ENCODE assay signal across 12 cellular contexts in genomic region chr1:214658785-214659184, GRCh38. TPM values are rescaled to one million over a fixed set of nuclear protein-coding genes. Genes with fewer than 3 reads are reported as not detected.
DNase-seq lines count a peak whose midpoint lies in the region; ATAC-seq, FAIRE-seq and TF ChIP-seq lines count a peak whose summit lies in the region.
"Had no signal": no experiment of that assay in that cellular context is flagged by ENCODE, and none has a peak within 500 bp of the region (broad histone marks: within the 10 kb centered on the region; RNA-seq: fewer than 3 reads in every experiment).

No MANE protein-coding gene starts in this region.

- H4K8ac ChIP-seq in mesenchymal stem cell (ENCODE audit: low read length) = peak overlapping the region; percentile 54
- H4K8ac ChIP-seq in neuronal stem cell (ENCODE audit: low read depth, low read length) = no peak overlapping the region

- no peak overlapping the region for H2BK120ac ChIP-seq in mesenchymal stem cell (ENCODE audit: low read depth, low read length)
- no peak overlapping the region for H2BK120ac ChIP-seq in neuronal stem cell (ENCODE audit: low read depth, low read length)

- H3K23ac ChIP-seq in mesenchymal stem cell (ENCODE audit: low read length in 2 of 2) = no peak overlapping the region
- H3K23ac ChIP-seq in neuronal stem cell (ENCODE audit: low read depth, low read length, poor library complexity) = no peak overlapping the region

- H3K36me3 ChIP-seq in Loucy (ENCODE audit: insufficient read depth, low read length) = peaks cover 98% of the 10 kb centered on the region
- H3K36me3 ChIP-seq in bronchial epithelial cell (ENCODE audit: control insufficient read depth, insufficient read depth, low read length) = no peaks in the 10 kb centered on the region
- peaks cover 0 to 16% of the 10 kb centered on the region in 2 experiments for H3K36me3 ChIP-seq in mesenchymal stem cell (ENCODE audit: control insufficient read depth in 1 of 2, insufficient read depth in 2 of 2, low read depth in 1 of 2, low read length in 2 of 2)
- peaks cover 0 to 35% of the 10 kb centered on the region in 2 donors for H3K36me3 ChIP-seq in left lung
- peaks cover 49 to 100% of the 10 kb centered on the region in 2 donors for H3K36me3 ChIP-seq in neuronal stem cell (replicated peaks in 1 of 2; ENCODE audit: control insufficient read depth in 2 of 2, insufficient read depth in 2 of 2, low read length in 2 of 2)

- ATAC-seq in left lung (no peak), GM18498 (IDR thresholded peaks at IDR 0.05; ENCODE audit: unreplicated experiment) (no peak)
- ATAC-seq: stimulated activated naive CD8-positive, alpha-beta T cell treated with anti-CD3 and anti-CD28 coated beads, Interleukin-15, Interleukin-2, amounts not matched to agents 100 U/mL and 50 U/mL, for 24 hours had no signal

- no peak overlapping the region for H3K9ac ChIP-seq in Loucy (ENCODE audit: low read depth, low read length, poor library complexity, severe bottlenecking)
- no peak overlapping the region for H3K9ac ChIP-seq in mesenchymal stem cell (ENCODE audit: low read length)
- H3K9ac ChIP-seq in neuronal stem cell (ENCODE audit: low read depth, low read length, poor library complexity) = no peak overlapping the region
- H3K9ac ChIP-seq: parathyroid adenoma had no signal

- H4K91ac ChIP-seq in mesenchymal stem cell (ENCODE audit: low read length) = no peak overlapping the region
- no peak overlapping the region for H4K91ac ChIP-seq in neuronal stem cell (ENCODE audit: low read depth, low read length, poor library complexity)

- H2AFZ ChIP-seq in Loucy (ENCODE audit: low read length) (no peak overlapping the region), mesenchymal stem cell (ENCODE audit: low read depth, low read length) (no peak overlapping the region), neuronal stem cell (ENCODE audit: low read length) (no peak overlapping the region)
- H2AFZ ChIP-seq: parathyroid adenoma had no signal

- DNase-seq in D341Med (ENCODE audit: low spot score) (peak; percentile 50), bronchial epithelial cell (ENCODE audit: low read depth) (peak; percentile 33), mesenchymal stem cell (peak; percentile 41), left lung (no peak), neuronal stem cell (ENCODE audit: low spot score) (no peak)
- DNase-seq in activated CD4-positive, alpha-beta T cell treated with anti-CD3 and anti-CD28 coated beads, Interleukin-2, amount 50 U/mL, for 1 hour = no peak
- DNase-seq: NCI-H345; stimulated activated naive CD8-positive, alpha-beta T cell treated with anti-CD3 and anti-CD28 coated beads, Interleukin-15, Interleukin-2, amounts not matched to agents 100 U/mL and 50 U/mL, for 24 hours had no signal

- peaks cover 21% of the 10 kb centered on the region for H3K79me2 ChIP-seq in Loucy (ENCODE audit: insufficient read depth, low read length)
- H3K79me2 ChIP-seq: parathyroid adenoma had no signal

- intact Hi-C loops in left lung (cut with DNase I) = no loop called here

- no peaks in the 10 kb centered on the region for H3F3A ChIP-seq in Loucy (ENCODE audit: low read depth)

- H2AK5ac ChIP-seq in mesenchymal stem cell (ENCODE audit: low read length, severe bottlenecking) (no peak overlapping the region), neuronal stem cell (ENCODE audit: low read depth, low read length) (no peak overlapping the region)

- no peaks in the 10 kb centered on the region for H3K9me3 ChIP-seq in Loucy (ENCODE audit: insufficient read depth, low read depth, low read length)
- H3K9me3 ChIP-seq in mesenchymal stem cell (ENCODE audit: control insufficient read depth, low read length) = no peaks in the 10 kb centered on the region
- H3K9me3 ChIP-seq in left lung = no peaks in the 10 kb centered on the region
- H3K9me3 ChIP-seq in neuronal stem cell (replicated peaks in 1 of 2; ENCODE audit: control insufficient read depth in 2 of 2, insufficient read depth in 1 of 2, low read depth in 1 of 2, low read length in 2 of 2) = no peaks in the 10 kb centered on the region

- H3K27me3 ChIP-seq in Loucy (ENCODE audit: insufficient read depth, low read length, poor library complexity, severe bottlenecking) (no peaks in the 10 kb centered on the region), bronchial epithelial cell (ENCODE audit: control insufficient read depth, insufficient read depth, low read length) (no peaks in the 10 kb centered on the region), mesenchymal stem cell (ENCODE audit: control insufficient read depth in 1 of 2, insufficient read depth in 1 of 2, low read length in 2 of 2) (no peaks in the 10 kb centered on the region), left lung (no peaks in the 10 kb centered on the region), neuronal stem cell (ENCODE audit: control insufficient read depth in 3 of 3, insufficient read depth in 3 of 3, low read depth in 1 of 3, low read length in 3 of 3) (no peaks in the 10 kb centered on the region)

- H3K4me3 ChIP-seq in Loucy (ENCODE audit: low read length, poor library complexity, severe bottlenecking) = no peak overlapping the region
- no peak overlapping the region for H3K4me3 ChIP-seq in bronchial epithelial cell (ENCODE audit: low read depth, low read length)
- H3K4me3 ChIP-seq in mesenchymal stem cell (ENCODE audit: insufficient read depth in 1 of 2, low read depth in 1 of 2, low read length in 2 of 2) = no peak overlapping the region
- H3K4me3 ChIP-seq in left lung = no peak overlapping the region
- no peak overlapping the region for H3K4me3 ChIP-seq in neuronal stem cell (ENCODE audit: low read length in 2 of 2)

- no peak overlapping the region for H3K4me2 ChIP-seq in Loucy (ENCODE audit: low read depth, low read length, poor library complexity, severe bottlenecking)
- H3K4me2 ChIP-seq in mesenchymal stem cell (ENCODE audit: low read length, poor library complexity, severe bottlenecking) = no peak overlapping the region
- H3K4me2 ChIP-seq in neuronal stem cell (ENCODE audit: insufficient read depth, low read length, poor library complexity, severe bottlenecking) = no peak overlapping the region

- H2BK15ac ChIP-seq in mesenchymal stem cell (ENCODE audit: low read depth, poor library complexity, severe bottlenecking) (no peak overlapping the region), neuronal stem cell (ENCODE audit: low read length) (no peak overlapping the region)

- H3K14ac ChIP-seq in mesenchymal stem cell (ENCODE audit: low read length in 2 of 2) (no peak overlapping the region), neuronal stem cell (ENCODE audit: low read length) (no peak overlapping the region)

- H2BK5ac ChIP-seq in mesenchymal stem cell (ENCODE audit: low read depth, low read length, poor library complexity, severe bottlenecking) (no peak overlapping the region), neuronal stem cell (ENCODE audit: low read length) (no peak overlapping the region)

- WGBS in mesenchymal stem cell = 89% methylated on average over 9 of the region's 9 CpGs
- no CpG with 5 or more reads among the region's 9 CpGs for WGBS in neuronal stem cell (ENCODE audit: extremely low coverage in 2 of 2, insufficient read length in 2 of 2, insufficient replicate concordance in 1 of 2), 2 donors

- H3K4ac ChIP-seq in mesenchymal stem cell (ENCODE audit: low read depth in 1 of 2, low read length in 2 of 2) = no peak overlapping the region
- H3K4ac ChIP-seq in neuronal stem cell (ENCODE audit: low read length) = no peak overlapping the region

- TF ChIP-seq CTCF in Loucy (conservative IDR thresholded peaks at IDR 0.05; ENCODE audit: low read length) (0 out of 2 replicates have a peak, but pooled peaks have one; percentile 23), bronchial epithelial cell (IDR thresholded peaks at IDR 0.05; ENCODE audit: insufficient read depth, low read length, severe bottlenecking) (peak; percentile 35), left lung (IDR thresholded peaks at IDR 0.05) (no peak)

- no peaks in the 10 kb centered on the region for H3K4me1 ChIP-seq in Loucy (ENCODE audit: insufficient read depth, low read length, poor library complexity, severe bottlenecking)
- H3K4me1 ChIP-seq in mesenchymal stem cell (ENCODE audit: control insufficient read depth, insufficient read depth, low read depth, low read length) = no peaks in the 10 kb centered on the region
- no peaks in the 10 kb centered on the region for H3K4me1 ChIP-seq in left lung
- H3K4me1 ChIP-seq in neuronal stem cell (ENCODE audit: control insufficient read depth in 2 of 2, insufficient read depth in 1 of 2, low read depth in 1 of 2, low read length in 2 of 2) = peaks cover 0 to 2% of the 10 kb centered on the region in 2 donors
- H3K4me1 ChIP-seq: parathyroid adenoma had no signal

- peaks cover 13% of the 10 kb centered on the region for H4K20me1 ChIP-seq in Loucy (ENCODE audit: insufficient read depth, low read length, poor library complexity, severe bottlenecking)

- H3K79me1 ChIP-seq in mesenchymal stem cell (replicated peaks; ENCODE audit: low read length, poor library complexity, severe bottlenecking) = peaks cover 2% of the 10 kb centered on the region
- no peaks in the 10 kb centered on the region for H3K79me1 ChIP-seq in neuronal stem cell (ENCODE audit: low read depth, low read length)

- H2BK12ac ChIP-seq in mesenchymal stem cell (ENCODE audit: low read length in 2 of 2) (no peak overlapping the region), neuronal stem cell (ENCODE audit: low read length) (no peak overlapping the region)

- H3K27ac ChIP-seq in mesenchymal stem cell (ENCODE audit: low read length, poor library complexity, severe bottlenecking) (no peak overlapping the region), left lung (no peak overlapping the region), neuronal stem cell (replicated peaks; ENCODE audit: low read length) (no peak overlapping the region)
- H3K27ac ChIP-seq: parathyroid adenoma had no signal

- FAIRE-seq in bronchial epithelial cell (lab: Jason Lieb, UNC) = no peak
- FAIRE-seq: endometrium had no signal

- no peaks in the 10 kb centered on the region for H3K9me2 ChIP-seq in Loucy (replicated peaks; ENCODE audit: low read depth, low read length)

- H3K18ac ChIP-seq in mesenchymal stem cell (ENCODE audit: low read depth in 1 of 2, low read length in 2 of 2) (no peak overlapping the region), neuronal stem cell (ENCODE audit: low read length) (no peak overlapping the region)

RNA-seq across cellular contexts. Expression of gene CENPF, which starts 55.8 kb away (rescaled TPM):
- total RNA-seq in bronchial epithelial cell = 0.53 and 1.7 TPM in 2 replicates
- 4.2 TPM for polyA plus RNA-seq in mesenchymal stem cell (2013, experiment 1 of 2)
- polyA plus RNA-seq in mesenchymal stem cell (2013, experiment 2 of 2) = 4.9 TPM
- 10 to 100 TPM in 1 of 2 donors, 1 to 10 TPM in 1; 3.4 to 15.0 TPM for total RNA-seq in left lung
- 90.7 TPM for polyA plus RNA-seq in neuronal stem cell (2013, experiment 1 of 2)
- polyA plus RNA-seq in neuronal stem cell (2013, experiment 2 of 2) = 86.0 TPM

Comparison
In these comparisons a context has a peak if more than half of its experiments do, and no peak if none do; other contexts are left out.
1. DNase-seq: peak in D341Med (single experiment), bronchial epithelial cell (single experiment) and mesenchymal stem cell (single experiment); none in left lung (0 of 2), activated CD4-positive, alpha-beta T cell treated with anti-CD3 and anti-CD28 coated beads, Interleukin-2, amount 50 U/mL, for 1 hour (single experiment) and neuronal stem cell (single experiment).
2. CTCF ChIP-seq: peak in Loucy (single experiment) and bronchial epithelial cell (single experiment); none in left lung (0 of 2).